ENCODE assay signal across 10 cellular contexts in the genomic region with DNA sequence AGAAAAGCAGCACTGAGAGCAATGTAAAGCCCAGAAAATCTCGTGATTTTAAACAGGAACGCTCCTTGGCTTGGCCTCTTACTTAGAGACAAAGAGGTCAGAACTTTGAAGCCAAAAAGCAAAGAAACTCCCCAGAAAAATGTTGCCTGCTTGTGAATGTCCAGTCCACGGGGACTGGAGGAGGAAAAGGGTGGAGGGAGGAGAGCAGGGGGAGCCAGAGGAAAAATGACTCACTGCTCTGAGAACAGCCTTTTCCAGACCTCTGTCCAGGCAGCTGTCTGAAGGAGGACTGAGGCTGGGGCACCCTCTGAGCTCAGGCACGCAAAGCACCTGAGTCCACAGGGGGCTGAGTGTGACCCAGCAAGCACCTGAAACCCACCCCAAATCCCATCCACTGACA.
DNase-seq lines count a peak whose midpoint lies in the region; TF ChIP-seq lines count a peak whose summit lies in the region.
"Had no signal": no experiment of that assay in that cellular context is flagged by ENCODE, and none has a peak within 500 bp of the region (broad histone marks: within the 10 kb centered on the region; RNA-seq: fewer than 3 reads in every experiment).

No MANE protein-coding gene starts in this region.

- peaks cover 98% of the 10 kb centered on the region for H3K4me1 Mint-ChIP-seq in osteocyte (ENCODE audit: unreplicated experiment)

- H3K27me3 ChIP-seq in SJSA1 (replicated peaks) = no peaks in the 10 kb centered on the region

- H3K27ac ChIP-seq in SJSA1 = peak overlapping the region; percentile 70

- DNase-seq in AG08396 (ENCODE audit: low spot score) (peak; percentile 84), SJSA1 (ENCODE audit: low read depth in 1 of 2, low spot score in 2 of 2) (peak; percentile 72 to 76), fibroblast of the aortic adventitia (ENCODE audit: low read depth) (peak; percentile 96), osteocyte (ENCODE audit: extremely low spot score, unreplicated experiment) (no peak), GM19238 (ENCODE audit: insufficient read length, low spot score) (no peak), putamen (ENCODE audit: low spot score) (no peak), nucleus accumbens (lab: John Stamatoyannopoulos, UW) (no peak)
- no peak for DNase-seq in activated effector memory CD4-positive, alpha-beta T cell treated with Interleukin-2 at 50 U/mL for 16 hours
- DNase-seq: activated CD8-positive, alpha-beta T cell treated with anti-CD3 and anti-CD28 coated beads, Interleukin-2, amount 10 ng/mL, durations not matched to agents 7 days and 5 days; NCI-H1930 had no signal

- no peaks in the 10 kb centered on the region for H3K27me3 Mint-ChIP-seq in osteocyte (ENCODE audit: unreplicated experiment)

- H3K9me3 ChIP-seq in SJSA1 (replicated peaks) = no peaks in the 10 kb centered on the region

- peaks cover 95% of the 10 kb centered on the region for H3K4me1 ChIP-seq in SJSA1 (replicated peaks)

- peaks cover 89% of the 10 kb centered on the region for H3K36me3 Mint-ChIP-seq in osteocyte (ENCODE audit: unreplicated experiment)

- TF ChIP-seq CTCF in fibroblast of the aortic adventitia (IDR thresholded peaks at IDR 0.05; ENCODE audit: insufficient read depth, low read length) (no peak), osteocyte (IDR thresholded peaks at IDR 0.05) (no peak)

- H3K27ac Mint-ChIP-seq in osteocyte (ENCODE audit: unreplicated experiment) = peak overlapping the region; percentile 99
- H3K27ac Mint-ChIP-seq: activated CD8-positive, alpha-beta T cell treated with anti-CD3 and anti-CD28 coated beads, Interleukin-2, amount 10 ng/mL, durations not matched to agents 7 days and 5 days had no signal

- H3K4me3 Mint-ChIP-seq in osteocyte (ENCODE audit: unreplicated experiment) = peak overlapping the region; percentile 49
- H3K4me3 Mint-ChIP-seq: activated CD8-positive, alpha-beta T cell treated with anti-CD3 and anti-CD28 coated beads, Interleukin-2, amount 10 ng/mL, durations not matched to agents 7 days and 5 days had no signal

- no peaks in the 10 kb centered on the region for H3K9me3 Mint-ChIP-seq in osteocyte (ENCODE audit: unreplicated experiment)

- peaks cover 98% of the 10 kb centered on the region for H3K36me3 ChIP-seq in SJSA1

- no peak overlapping the region for H3K4me3 ChIP-seq in SJSA1
- no peak overlapping the region for H3K4me3 ChIP-seq in fibroblast of the aortic adventitia (ENCODE audit: low read depth, low read length)

Comparison
In these comparisons a context has a peak if more than half of its experiments do, and no peak if none do; other contexts are left out.
1. DNase-seq: peak in AG08396 (single experiment), SJSA1 (2 of 2) and fibroblast of the aortic adventitia (single experiment); none in osteocyte (single experiment), activated effector memory CD4-positive, alpha-beta T cell treated with Interleukin-2 at 50 U/mL for 16 hours (single experiment), GM19238 (single experiment), putamen (single experiment) and nucleus accumbens (0 of 56).